Comparison of ENCODE assay signal across 1 cellular context in the genomic region with DNA sequence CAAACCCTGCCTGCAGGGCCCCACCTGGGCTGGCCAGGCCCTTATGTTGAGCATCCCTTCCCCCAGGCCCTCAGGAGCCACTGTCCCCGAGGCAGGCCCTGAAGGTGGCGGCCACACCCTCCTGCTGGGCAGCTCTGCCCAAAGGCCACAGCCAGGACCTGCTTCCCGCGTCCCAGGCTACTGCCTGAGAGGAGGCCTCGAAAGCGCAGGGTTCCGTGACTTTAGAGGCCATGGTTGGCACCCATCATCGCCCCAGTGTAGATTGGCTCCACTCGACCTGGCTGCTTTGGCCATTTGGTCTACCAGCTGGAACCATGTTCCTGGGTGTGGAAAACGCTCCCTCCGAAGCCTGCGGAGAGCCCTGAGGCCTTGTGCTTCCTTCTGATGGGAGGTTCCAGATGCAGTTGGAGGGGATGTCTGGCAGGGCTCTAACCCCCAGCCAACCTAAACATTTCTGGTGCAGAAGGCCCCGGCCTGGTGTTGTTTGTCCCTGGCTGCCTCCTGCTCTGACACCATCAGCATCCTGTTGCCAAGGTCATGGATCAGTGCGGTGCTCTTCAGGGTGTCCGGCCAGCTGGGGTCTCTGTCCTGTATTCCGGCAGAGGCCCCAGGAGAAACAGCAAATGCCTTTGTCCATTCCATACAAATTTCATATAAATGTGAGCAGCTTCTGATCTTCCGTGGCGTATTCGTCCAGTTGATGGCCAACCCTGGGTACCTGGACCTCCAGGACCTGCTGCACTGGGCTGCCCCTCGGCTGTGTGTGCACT.
A peak's percentile ranks its signal among the peaks of the same experiment; 100 is the strongest.
TF ChIP-seq lines count a peak whose summit lies in the region.

No MANE protein-coding gene starts in this region.

TF ChIP-seq in HepG2, 621 proteins besides CTCF, POLR2A, EP300 and RAD21 (continues in another document):
- TF ChIP-seq GFI1 (CRISPR knock-in tag; IDR thresholded peaks at IDR 0.05; ENCODE audit: borderline replicate concordance) (no peak), NR2F6 (IDR thresholded peaks at IDR 0.05) (no peak), NR2F6 (CRISPR knock-in tag; IDR thresholded peaks at IDR 0.05) (0 out of 2 replicates have a peak, but pooled peaks have one; percentile 13), ZBTB21 (CRISPR knock-in tag; IDR thresholded peaks at IDR 0.05) (no peak), KMT2A (CRISPR knock-in tag; IDR thresholded peaks at IDR 0.05) (no peak), ZNF772 (CRISPR knock-in tag; IDR thresholded peaks at IDR 0.05) (0 out of 2 replicates have a peak, but pooled peaks have one; percentile 34), ELF3 (CRISPR knock-in tag; IDR thresholded peaks at IDR 0.05) (no peak), ZFP1 (CRISPR knock-in tag; IDR thresholded peaks at IDR 0.05) (no peak), SP5 (CRISPR knock-in tag; IDR thresholded peaks at IDR 0.05; ENCODE audit: borderline replicate concordance, low read depth) (no peak), FOXM1 (CRISPR knock-in tag; IDR thresholded peaks at IDR 0.05) (no peak), CHD4 (IDR thresholded peaks at IDR 0.05; ENCODE audit: borderline replicate concordance, low read length) (no peak), GTF3A (CRISPR knock-in tag; conservative IDR thresholded peaks at IDR 0.05) (no peak), ZSCAN25 (CRISPR knock-in tag; IDR thresholded peaks at IDR 0.05) (no peak), ZNF225 (CRISPR knock-in tag; IDR thresholded peaks at IDR 0.05) (no peak), ZNF20 (CRISPR knock-in tag; IDR thresholded peaks at IDR 0.05) (no peak), ZNF644 (CRISPR knock-in tag; IDR thresholded peaks at IDR 0.05; ENCODE audit: low read depth) (no peak), AGO1 (IDR thresholded peaks at IDR 0.05; ENCODE audit: low read depth, low read length, poor library complexity, severe bottlenecking) (no peak), MTA1 (CRISPR knock-in tag; IDR thresholded peaks at IDR 0.05; ENCODE audit: borderline replicate concordance) (0 out of 2 replicates have a peak, but pooled peaks have one; percentile 19), NR2C2 (CRISPR knock-in tag; IDR thresholded peaks at IDR 0.05; ENCODE audit: borderline replicate concordance) (no peak), RFX5 (IDR thresholded peaks at IDR 0.05; ENCODE audit: low read depth, low read length) (no peak), ZFX (CRISPR knock-in tag; IDR thresholded peaks at IDR 0.05; ENCODE audit: low read depth) (peak; percentile 43; the same call in 1 of the 2 replicates), HOXD1 (CRISPR knock-in tag; IDR thresholded peaks at IDR 0.05) (no peak)
- TF ChIP-seq, protein P1, sequence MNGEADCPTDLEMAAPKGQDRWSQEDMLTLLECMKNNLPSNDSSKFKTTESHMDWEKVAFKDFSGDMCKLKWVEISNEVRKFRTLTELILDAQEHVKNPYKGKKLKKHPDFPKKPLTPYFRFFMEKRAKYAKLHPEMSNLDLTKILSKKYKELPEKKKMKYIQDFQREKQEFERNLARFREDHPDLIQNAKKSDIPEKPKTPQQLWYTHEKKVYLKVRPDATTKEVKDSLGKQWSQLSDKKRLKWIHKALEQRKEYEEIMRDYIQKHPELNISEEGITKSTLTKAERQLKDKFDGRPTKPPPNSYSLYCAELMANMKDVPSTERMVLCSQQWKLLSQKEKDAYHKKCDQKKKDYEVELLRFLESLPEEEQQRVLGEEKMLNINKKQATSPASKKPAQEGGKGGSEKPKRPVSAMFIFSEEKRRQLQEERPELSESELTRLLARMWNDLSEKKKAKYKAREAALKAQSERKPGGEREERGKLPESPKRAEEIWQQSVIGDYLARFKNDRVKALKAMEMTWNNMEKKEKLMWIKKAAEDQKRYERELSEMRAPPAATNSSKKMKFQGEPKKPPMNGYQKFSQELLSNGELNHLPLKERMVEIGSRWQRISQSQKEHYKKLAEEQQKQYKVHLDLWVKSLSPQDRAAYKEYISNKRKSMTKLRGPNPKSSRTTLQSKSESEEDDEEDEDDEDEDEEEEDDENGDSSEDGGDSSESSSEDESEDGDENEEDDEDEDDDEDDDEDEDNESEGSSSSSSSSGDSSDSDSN (CRISPR knock-in tag; IDR thresholded peaks at IDR 0.05): no peak
- TF ChIP-seq, protein P2, sequence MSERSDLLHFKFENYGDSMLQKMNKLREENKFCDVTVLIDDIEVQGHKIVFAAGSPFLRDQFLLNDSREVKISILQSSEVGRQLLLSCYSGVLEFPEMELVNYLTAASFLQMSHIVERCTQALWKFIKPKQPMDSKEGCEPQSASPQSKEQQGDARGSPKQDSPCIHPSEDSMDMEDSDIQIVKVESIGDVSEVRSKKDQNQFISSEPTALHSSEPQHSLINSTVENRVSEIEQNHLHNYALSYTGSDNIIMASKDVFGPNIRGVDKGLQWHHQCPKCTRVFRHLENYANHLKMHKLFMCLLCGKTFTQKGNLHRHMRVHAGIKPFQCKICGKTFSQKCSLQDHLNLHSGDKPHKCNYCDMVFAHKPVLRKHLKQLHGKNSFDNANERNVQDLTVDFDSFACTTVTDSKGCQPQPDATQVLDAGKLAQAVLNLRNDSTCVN (CRISPR knock-in tag; IDR thresholded peaks at IDR 0.05; ENCODE audit: borderline replicate concordance): no peak
- TF ChIP-seq, protein P3, sequence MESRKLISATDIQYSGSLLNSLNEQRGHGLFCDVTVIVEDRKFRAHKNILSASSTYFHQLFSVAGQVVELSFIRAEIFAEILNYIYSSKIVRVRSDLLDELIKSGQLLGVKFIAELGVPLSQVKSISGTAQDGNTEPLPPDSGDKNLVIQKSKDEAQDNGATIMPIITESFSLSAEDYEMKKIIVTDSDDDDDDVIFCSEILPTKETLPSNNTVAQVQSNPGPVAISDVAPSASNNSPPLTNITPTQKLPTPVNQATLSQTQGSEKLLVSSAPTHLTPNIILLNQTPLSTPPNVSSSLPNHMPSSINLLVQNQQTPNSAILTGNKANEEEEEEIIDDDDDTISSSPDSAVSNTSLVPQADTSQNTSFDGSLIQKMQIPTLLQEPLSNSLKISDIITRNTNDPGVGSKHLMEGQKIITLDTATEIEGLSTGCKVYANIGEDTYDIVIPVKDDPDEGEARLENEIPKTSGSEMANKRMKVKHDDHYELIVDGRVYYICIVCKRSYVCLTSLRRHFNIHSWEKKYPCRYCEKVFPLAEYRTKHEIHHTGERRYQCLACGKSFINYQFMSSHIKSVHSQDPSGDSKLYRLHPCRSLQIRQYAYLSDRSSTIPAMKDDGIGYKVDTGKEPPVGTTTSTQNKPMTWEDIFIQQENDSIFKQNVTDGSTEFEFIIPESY (CRISPR knock-in tag; IDR thresholded peaks at IDR 0.05): 0 out of 2 replicates have a peak, but pooled peaks have one; percentile 23
- TF ChIP-seq, protein P4, sequence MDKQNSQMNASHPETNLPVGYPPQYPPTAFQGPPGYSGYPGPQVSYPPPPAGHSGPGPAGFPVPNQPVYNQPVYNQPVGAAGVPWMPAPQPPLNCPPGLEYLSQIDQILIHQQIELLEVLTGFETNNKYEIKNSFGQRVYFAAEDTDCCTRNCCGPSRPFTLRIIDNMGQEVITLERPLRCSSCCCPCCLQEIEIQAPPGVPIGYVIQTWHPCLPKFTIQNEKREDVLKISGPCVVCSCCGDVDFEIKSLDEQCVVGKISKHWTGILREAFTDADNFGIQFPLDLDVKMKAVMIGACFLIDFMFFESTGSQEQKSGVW (CRISPR knock-in tag; IDR thresholded peaks at IDR 0.05; ENCODE audit: borderline replicate concordance): no peak
- TF ChIP-seq, protein P5, sequence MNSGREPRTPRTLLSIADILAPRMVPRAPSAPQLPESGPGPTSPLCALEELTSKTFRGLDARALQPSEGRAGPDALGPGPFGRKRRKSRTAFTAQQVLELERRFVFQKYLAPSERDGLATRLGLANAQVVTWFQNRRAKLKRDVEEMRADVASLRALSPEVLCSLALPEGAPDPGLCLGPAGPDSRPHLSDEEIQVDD (CRISPR knock-in tag; IDR thresholded peaks at IDR 0.05; ENCODE audit: borderline replicate concordance): no peak
- TF ChIP-seq, protein P6, sequence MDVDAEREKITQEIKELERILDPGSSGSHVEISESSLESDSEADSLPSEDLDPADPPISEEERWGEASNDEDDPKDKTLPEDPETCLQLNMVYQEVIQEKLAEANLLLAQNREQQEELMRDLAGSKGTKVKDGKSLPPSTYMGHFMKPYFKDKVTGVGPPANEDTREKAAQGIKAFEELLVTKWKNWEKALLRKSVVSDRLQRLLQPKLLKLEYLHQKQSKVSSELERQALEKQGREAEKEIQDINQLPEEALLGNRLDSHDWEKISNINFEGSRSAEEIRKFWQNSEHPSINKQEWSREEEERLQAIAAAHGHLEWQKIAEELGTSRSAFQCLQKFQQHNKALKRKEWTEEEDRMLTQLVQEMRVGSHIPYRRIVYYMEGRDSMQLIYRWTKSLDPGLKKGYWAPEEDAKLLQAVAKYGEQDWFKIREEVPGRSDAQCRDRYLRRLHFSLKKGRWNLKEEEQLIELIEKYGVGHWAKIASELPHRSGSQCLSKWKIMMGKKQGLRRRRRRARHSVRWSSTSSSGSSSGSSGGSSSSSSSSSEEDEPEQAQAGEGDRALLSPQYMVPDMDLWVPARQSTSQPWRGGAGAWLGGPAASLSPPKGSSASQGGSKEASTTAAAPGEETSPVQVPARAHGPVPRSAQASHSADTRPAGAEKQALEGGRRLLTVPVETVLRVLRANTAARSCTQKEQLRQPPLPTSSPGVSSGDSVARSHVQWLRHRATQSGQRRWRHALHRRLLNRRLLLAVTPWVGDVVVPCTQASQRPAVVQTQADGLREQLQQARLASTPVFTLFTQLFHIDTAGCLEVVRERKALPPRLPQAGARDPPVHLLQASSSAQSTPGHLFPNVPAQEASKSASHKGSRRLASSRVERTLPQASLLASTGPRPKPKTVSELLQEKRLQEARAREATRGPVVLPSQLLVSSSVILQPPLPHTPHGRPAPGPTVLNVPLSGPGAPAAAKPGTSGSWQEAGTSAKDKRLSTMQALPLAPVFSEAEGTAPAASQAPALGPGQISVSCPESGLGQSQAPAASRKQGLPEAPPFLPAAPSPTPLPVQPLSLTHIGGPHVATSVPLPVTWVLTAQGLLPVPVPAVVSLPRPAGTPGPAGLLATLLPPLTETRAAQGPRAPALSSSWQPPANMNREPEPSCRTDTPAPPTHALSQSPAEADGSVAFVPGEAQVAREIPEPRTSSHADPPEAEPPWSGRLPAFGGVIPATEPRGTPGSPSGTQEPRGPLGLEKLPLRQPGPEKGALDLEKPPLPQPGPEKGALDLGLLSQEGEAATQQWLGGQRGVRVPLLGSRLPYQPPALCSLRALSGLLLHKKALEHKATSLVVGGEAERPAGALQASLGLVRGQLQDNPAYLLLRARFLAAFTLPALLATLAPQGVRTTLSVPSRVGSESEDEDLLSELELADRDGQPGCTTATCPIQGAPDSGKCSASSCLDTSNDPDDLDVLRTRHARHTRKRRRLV (CRISPR knock-in tag; IDR thresholded peaks at IDR 0.05): no peak
- TF ChIP-seq, protein P7, sequence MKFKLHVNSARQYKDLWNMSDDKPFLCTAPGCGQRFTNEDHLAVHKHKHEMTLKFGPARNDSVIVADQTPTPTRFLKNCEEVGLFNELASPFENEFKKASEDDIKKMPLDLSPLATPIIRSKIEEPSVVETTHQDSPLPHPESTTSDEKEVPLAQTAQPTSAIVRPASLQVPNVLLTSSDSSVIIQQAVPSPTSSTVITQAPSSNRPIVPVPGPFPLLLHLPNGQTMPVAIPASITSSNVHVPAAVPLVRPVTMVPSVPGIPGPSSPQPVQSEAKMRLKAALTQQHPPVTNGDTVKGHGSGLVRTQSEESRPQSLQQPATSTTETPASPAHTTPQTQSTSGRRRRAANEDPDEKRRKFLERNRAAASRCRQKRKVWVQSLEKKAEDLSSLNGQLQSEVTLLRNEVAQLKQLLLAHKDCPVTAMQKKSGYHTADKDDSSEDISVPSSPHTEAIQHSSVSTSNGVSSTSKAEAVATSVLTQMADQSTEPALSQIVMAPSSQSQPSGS (CRISPR knock-in tag; IDR thresholded peaks at IDR 0.05): no peak
- TF ChIP-seq, protein P8, sequence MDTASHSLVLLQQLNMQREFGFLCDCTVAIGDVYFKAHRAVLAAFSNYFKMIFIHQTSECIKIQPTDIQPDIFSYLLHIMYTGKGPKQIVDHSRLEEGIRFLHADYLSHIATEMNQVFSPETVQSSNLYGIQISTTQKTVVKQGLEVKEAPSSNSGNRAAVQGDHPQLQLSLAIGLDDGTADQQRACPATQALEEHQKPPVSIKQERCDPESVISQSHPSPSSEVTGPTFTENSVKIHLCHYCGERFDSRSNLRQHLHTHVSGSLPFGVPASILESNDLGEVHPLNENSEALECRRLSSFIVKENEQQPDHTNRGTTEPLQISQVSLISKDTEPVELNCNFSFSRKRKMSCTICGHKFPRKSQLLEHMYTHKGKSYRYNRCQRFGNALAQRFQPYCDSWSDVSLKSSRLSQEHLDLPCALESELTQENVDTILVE (CRISPR knock-in tag; IDR thresholded peaks at IDR 0.05): no peak
- TF ChIP-seq, protein P9, sequence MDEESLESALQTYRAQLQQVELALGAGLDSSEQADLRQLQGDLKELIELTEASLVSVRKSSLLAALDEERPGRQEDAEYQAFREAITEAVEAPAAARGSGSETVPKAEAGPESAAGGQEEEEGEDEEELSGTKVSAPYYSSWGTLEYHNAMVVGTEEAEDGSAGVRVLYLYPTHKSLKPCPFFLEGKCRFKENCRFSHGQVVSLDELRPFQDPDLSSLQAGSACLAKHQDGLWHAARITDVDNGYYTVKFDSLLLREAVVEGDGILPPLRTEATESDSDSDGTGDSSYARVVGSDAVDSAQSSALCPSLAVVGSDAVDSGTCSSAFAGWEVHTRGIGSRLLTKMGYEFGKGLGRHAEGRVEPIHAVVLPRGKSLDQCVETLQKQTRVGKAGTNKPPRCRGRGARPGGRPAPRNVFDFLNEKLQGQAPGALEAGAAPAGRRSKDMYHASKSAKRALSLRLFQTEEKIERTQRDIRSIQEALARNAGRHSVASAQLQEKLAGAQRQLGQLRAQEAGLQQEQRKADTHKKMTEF (CRISPR knock-in tag; IDR thresholded peaks at IDR 0.05): peak; percentile 30; the same call in 1 of the 2 replicates
- TF ChIP-seq, protein P10, sequence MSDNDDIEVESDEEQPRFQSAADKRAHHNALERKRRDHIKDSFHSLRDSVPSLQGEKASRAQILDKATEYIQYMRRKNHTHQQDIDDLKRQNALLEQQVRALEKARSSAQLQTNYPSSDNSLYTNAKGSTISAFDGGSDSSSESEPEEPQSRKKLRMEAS (IDR thresholded peaks at IDR 0.05): 0 out of 2 replicates have a peak, but pooled peaks have one; percentile 25
- TF ChIP-seq, protein P11, sequence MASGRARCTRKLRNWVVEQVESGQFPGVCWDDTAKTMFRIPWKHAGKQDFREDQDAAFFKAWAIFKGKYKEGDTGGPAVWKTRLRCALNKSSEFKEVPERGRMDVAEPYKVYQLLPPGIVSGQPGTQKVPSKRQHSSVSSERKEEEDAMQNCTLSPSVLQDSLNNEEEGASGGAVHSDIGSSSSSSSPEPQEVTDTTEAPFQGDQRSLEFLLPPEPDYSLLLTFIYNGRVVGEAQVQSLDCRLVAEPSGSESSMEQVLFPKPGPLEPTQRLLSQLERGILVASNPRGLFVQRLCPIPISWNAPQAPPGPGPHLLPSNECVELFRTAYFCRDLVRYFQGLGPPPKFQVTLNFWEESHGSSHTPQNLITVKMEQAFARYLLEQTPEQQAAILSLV (CRISPR knock-in tag; IDR thresholded peaks at IDR 0.05; ENCODE audit: borderline replicate concordance): 0 out of 2 replicates have a peak, but pooled peaks have one; percentile 30
- TF ChIP-seq, protein P12, sequence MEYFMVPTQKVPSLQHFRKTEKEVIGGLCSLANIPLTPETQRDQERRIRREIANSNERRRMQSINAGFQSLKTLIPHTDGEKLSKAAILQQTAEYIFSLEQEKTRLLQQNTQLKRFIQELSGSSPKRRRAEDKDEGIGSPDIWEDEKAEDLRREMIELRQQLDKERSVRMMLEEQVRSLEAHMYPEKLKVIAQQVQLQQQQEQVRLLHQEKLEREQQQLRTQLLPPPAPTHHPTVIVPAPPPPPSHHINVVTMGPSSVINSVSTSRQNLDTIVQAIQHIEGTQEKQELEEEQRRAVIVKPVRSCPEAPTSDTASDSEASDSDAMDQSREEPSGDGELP (IDR thresholded peaks at IDR 0.05; ENCODE audit: borderline replicate concordance, low read depth): peak; percentile 21; the same call in 1 of the 2 replicates
